Comparison of ENCODE assay signal across 9 cellular contexts in genomic region chr14:73749706-73750105, GRCh38. TPM values are rescaled to one million over a fixed set of nuclear protein-coding genes. Genes with fewer than 3 reads are reported as not detected.
A peak's percentile ranks its signal among the peaks of the same experiment; 100 is the strongest.
DNase-seq lines count a peak whose midpoint lies in the region; ATAC-seq and TF ChIP-seq lines count a peak whose summit lies in the region.
"Had no signal": no experiment of that assay in that cellular context is flagged by ENCODE, and none has a peak within 500 bp of the region (broad histone marks: within the 10 kb centered on the region; RNA-seq: fewer than 3 reads in every experiment).

No MANE protein-coding gene starts in this region.

- intact Hi-C loops in adrenal gland (cut with DNase I), result loop anchor here in 1 of 2 donors (10.0 kb wide), 1 partner anchor 55 kb away; no protein-coding TSS in a partner anchor

- H3K27me3 ChIP-seq in adrenal gland, result no peaks in the 10 kb centered on the region
- no peaks in the 10 kb centered on the region for H3K27me3 ChIP-seq in mucosa of rectum (ENCODE audit: control insufficient read depth in 2 of 2, insufficient read depth in 2 of 2, low read length in 2 of 2)
- H3K27me3 ChIP-seq in tibial nerve, result no peaks in the 10 kb centered on the region

- H3K27ac Mint-ChIP-seq in activated T-cell treated with anti-CD3 and anti-CD28 coated beads, Interleukin-2, amount 50 U/mL, for 24 hours, result peak overlapping the region; percentile 97

- H3K27ac ChIP-seq in adrenal gland (peak overlapping the region in 3 of 5 donors; percentile 19 to 90 (median 47)), mucosa of rectum (ENCODE audit: low read depth in 2 of 2, low read length in 2 of 2) (peak overlapping the region; percentile 45 to 96), tibial nerve (peak overlapping the region in 3 of 4 donors; percentile 97 to 99 (median 99))

- no peaks in the 10 kb centered on the region for H3K36me3 ChIP-seq in adrenal gland (replicated peaks in 1 of 2)
- H3K36me3 ChIP-seq in mucosa of rectum (ENCODE audit: control insufficient read depth in 2 of 2, insufficient read depth in 2 of 2, low read length in 2 of 2), result no peaks in the 10 kb centered on the region
- no peaks in the 10 kb centered on the region for H3K36me3 ChIP-seq in tibial nerve

- WGBS in adrenal gland, 4 donors, result 61 to 75% (median 69%) methylated on average over 6 of the region's 6 CpGs
- 43 to 51% methylated on average over 6 of the region's 6 CpGs for WGBS in tibial nerve, 2 donors

- no peak overlapping the region for H3K4me3 Mint-ChIP-seq in activated T-cell treated with anti-CD3 and anti-CD28 coated beads, Interleukin-2, amount 50 U/mL, for 24 hours

- H3K9me3 Mint-ChIP-seq in activated T-cell treated with anti-CD3 and anti-CD28 coated beads, Interleukin-2, amount 50 U/mL, for 24 hours, result no peaks in the 10 kb centered on the region

- H3K36me3 Mint-ChIP-seq in activated T-cell treated with anti-CD3 and anti-CD28 coated beads, Interleukin-2, amount 50 U/mL, for 24 hours (ENCODE audit: low read depth), result peaks cover 55% of the 10 kb centered on the region

- no peaks in the 10 kb centered on the region for H3K9me3 ChIP-seq in adrenal gland (replicated peaks in 1 of 3)
- no peaks in the 10 kb centered on the region for H3K9me3 ChIP-seq in mucosa of rectum (ENCODE audit: control insufficient read depth in 2 of 2, low read length in 2 of 2)
- H3K9me3 ChIP-seq in tibial nerve, result no peaks in the 10 kb centered on the region

- ATAC-seq in HG03565 (IDR thresholded peaks at IDR 0.05; ENCODE audit: unreplicated experiment) (no peak), GM21423 (IDR thresholded peaks at IDR 0.05; ENCODE audit: unreplicated experiment) (no peak)

- H3K9ac ChIP-seq in mucosa of rectum (ENCODE audit: low read depth in 1 of 2, low read length in 2 of 2), result peak overlapping the region; percentile 20 to 32

- TF ChIP-seq CTCF in adrenal gland (IDR thresholded peaks at IDR 0.05) (no peak), tibial nerve (IDR thresholded peaks at IDR 0.05) (no peak)

- H3K4me3 ChIP-seq in adrenal gland (no peak overlapping the region), mucosa of rectum (ENCODE audit: low read length in 2 of 2) (no peak overlapping the region), tibial nerve (no peak overlapping the region)

- TF ChIP-seq POLR2A in adrenal gland (IDR thresholded peaks at IDR 0.05) (no peak), tibial nerve (IDR thresholded peaks at IDR 0.05) (no peak)

- no peak for DNase-seq in activated T-cell treated with anti-CD3 and anti-CD28 coated beads, Interleukin-2, amount 50 U/mL, for 24 hours
- no peak for DNase-seq in activated T-cell treated with anti-CD3 and anti-CD28 coated beads, Interleukin-2, amount 50 U/mL, for 1 hour
- peak in 1 of 7 donors; percentile 8 for DNase-seq in adrenal gland
- DNase-seq in tibial nerve (ENCODE audit: low spot score in 2 of 2), result no peak
- no peak for DNase-seq in HPDE6-E6E7 (ENCODE audit: extremely low spot score)
- DNase-seq: foreskin fibroblast had no signal

- no peaks in the 10 kb centered on the region for H3K27me3 Mint-ChIP-seq in activated T-cell treated with anti-CD3 and anti-CD28 coated beads, Interleukin-2, amount 50 U/mL, for 24 hours

- H3K4me1 Mint-ChIP-seq in activated T-cell treated with anti-CD3 and anti-CD28 coated beads, Interleukin-2, amount 50 U/mL, for 24 hours (ENCODE audit: low read depth), result peaks cover 99% of the 10 kb centered on the region

- TF ChIP-seq EP300 in tibial nerve (IDR thresholded peaks at IDR 0.05), result no peak

- H3K4me1 ChIP-seq in adrenal gland (replicated peaks in 1 of 2) (peaks cover 61 to 97% of the 10 kb centered on the region in 2 donors), mucosa of rectum (ENCODE audit: control insufficient read depth in 2 of 2, insufficient read depth in 2 of 2, low read length in 2 of 2) (peaks cover 88 to 94% of the 10 kb centered on the region in 2 donors), tibial nerve (peaks cover 0 to 100% (median 99%) of the 10 kb centered on the region in 4 donors)

RNA-seq across cellular contexts. Expression of gene PNMA1, which starts 35.5 kb away (rescaled TPM):
- 10 to 100 TPM; 23.1 to 74.6 (median 43.2) TPM for total RNA-seq in adrenal gland
- 10 to 100 TPM; 14.4 to 52.5 (median 16.7) TPM for polyA plus RNA-seq in adrenal gland
- total RNA-seq in tibial nerve, result 10 to 100 TPM; 21.2 to 43.5 (median 34.2) TPM

Comparison
In these comparisons a context has a peak if more than half of its experiments do, and no peak if none do; other contexts are left out.
1. H3K27ac ChIP-seq: peak in every context shown above with its lines; median percentile 99 in tibial nerve; 70 in mucosa of rectum; 47 in adrenal gland.